1 cellular context compared by ENCODE assay signal in the genomic region with DNA sequence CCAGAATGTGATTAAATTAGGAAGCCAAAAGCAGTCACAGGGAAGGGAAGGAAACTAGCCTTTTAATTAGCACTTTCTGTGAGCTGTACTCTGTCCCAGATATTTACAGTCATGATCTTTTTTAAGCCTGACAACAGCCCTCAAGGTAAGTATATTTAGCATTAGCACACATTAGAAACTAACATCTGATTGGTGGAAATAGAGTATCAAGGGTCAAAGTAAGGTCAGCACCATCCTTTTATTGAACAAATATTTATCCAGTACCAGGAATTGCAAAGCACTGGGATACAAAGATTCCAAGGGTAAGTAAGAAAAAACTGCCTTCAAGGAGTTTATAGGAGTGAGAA.
TF ChIP-seq lines count a peak whose summit lies in the region.

No MANE protein-coding gene starts in this region.

TF ChIP-seq in HepG2, 621 proteins besides CTCF, POLR2A, EP300 and RAD21 (continued from another document and continues in another):
- TF ChIP-seq, protein P1, sequence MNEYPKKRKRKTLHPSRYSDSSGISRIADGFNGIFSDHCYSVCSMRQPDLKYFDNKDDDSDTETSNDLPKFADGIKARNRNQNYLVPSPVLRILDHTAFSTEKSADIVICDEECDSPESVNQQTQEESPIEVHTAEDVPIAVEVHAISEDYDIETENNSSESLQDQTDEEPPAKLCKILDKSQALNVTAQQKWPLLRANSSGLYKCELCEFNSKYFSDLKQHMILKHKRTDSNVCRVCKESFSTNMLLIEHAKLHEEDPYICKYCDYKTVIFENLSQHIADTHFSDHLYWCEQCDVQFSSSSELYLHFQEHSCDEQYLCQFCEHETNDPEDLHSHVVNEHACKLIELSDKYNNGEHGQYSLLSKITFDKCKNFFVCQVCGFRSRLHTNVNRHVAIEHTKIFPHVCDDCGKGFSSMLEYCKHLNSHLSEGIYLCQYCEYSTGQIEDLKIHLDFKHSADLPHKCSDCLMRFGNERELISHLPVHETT (CRISPR knock-in tag; conservative IDR thresholded peaks at IDR 0.05): 0 out of 2 replicates have a peak, but pooled peaks have one; percentile 55
- TF ChIP-seq ZKSCAN1 (IDR thresholded peaks at IDR 0.05; ENCODE audit: low read length) (no peak), ARNT (IDR thresholded peaks at IDR 0.05) (no peak), ZNF329 (CRISPR knock-in tag; IDR thresholded peaks at IDR 0.05; ENCODE audit: low read depth) (no peak), ZNF839 (CRISPR knock-in tag; IDR thresholded peaks at IDR 0.05; ENCODE audit: borderline replicate concordance) (no peak), ZNF235 (CRISPR knock-in tag; IDR thresholded peaks at IDR 0.05; ENCODE audit: borderline replicate concordance) (no peak), FOXK2 (IDR thresholded peaks at IDR 0.05) (no peak), KLF15 (CRISPR knock-in tag; IDR thresholded peaks at IDR 0.05; ENCODE audit: borderline replicate concordance) (no peak), CHD4 (IDR thresholded peaks at IDR 0.05; ENCODE audit: borderline replicate concordance, low read length) (no peak), RBM22 (optimal IDR thresholded peaks at IDR 0.05; ENCODE audit: low read length) (no peak), SMARCE1 (IDR thresholded peaks at IDR 0.05; ENCODE audit: borderline replicate concordance) (no peak), CBFB (CRISPR knock-in tag; IDR thresholded peaks at IDR 0.05) (no peak), EZH2 (conservative IDR thresholded peaks at IDR 0.05; ENCODE audit: low read depth, low read length) (no peak), STAG1 (CRISPR knock-in tag; IDR thresholded peaks at IDR 0.05) (no peak), NCOR1 (IDR thresholded peaks at IDR 0.05; ENCODE audit: borderline replicate concordance, low read length) (no peak), THAP11 (CRISPR knock-in tag; IDR thresholded peaks at IDR 0.05) (no peak)
- TF ChIP-seq, protein P2, sequence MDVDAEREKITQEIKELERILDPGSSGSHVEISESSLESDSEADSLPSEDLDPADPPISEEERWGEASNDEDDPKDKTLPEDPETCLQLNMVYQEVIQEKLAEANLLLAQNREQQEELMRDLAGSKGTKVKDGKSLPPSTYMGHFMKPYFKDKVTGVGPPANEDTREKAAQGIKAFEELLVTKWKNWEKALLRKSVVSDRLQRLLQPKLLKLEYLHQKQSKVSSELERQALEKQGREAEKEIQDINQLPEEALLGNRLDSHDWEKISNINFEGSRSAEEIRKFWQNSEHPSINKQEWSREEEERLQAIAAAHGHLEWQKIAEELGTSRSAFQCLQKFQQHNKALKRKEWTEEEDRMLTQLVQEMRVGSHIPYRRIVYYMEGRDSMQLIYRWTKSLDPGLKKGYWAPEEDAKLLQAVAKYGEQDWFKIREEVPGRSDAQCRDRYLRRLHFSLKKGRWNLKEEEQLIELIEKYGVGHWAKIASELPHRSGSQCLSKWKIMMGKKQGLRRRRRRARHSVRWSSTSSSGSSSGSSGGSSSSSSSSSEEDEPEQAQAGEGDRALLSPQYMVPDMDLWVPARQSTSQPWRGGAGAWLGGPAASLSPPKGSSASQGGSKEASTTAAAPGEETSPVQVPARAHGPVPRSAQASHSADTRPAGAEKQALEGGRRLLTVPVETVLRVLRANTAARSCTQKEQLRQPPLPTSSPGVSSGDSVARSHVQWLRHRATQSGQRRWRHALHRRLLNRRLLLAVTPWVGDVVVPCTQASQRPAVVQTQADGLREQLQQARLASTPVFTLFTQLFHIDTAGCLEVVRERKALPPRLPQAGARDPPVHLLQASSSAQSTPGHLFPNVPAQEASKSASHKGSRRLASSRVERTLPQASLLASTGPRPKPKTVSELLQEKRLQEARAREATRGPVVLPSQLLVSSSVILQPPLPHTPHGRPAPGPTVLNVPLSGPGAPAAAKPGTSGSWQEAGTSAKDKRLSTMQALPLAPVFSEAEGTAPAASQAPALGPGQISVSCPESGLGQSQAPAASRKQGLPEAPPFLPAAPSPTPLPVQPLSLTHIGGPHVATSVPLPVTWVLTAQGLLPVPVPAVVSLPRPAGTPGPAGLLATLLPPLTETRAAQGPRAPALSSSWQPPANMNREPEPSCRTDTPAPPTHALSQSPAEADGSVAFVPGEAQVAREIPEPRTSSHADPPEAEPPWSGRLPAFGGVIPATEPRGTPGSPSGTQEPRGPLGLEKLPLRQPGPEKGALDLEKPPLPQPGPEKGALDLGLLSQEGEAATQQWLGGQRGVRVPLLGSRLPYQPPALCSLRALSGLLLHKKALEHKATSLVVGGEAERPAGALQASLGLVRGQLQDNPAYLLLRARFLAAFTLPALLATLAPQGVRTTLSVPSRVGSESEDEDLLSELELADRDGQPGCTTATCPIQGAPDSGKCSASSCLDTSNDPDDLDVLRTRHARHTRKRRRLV (CRISPR knock-in tag; IDR thresholded peaks at IDR 0.05): no peak
- TF ChIP-seq, protein P3, sequence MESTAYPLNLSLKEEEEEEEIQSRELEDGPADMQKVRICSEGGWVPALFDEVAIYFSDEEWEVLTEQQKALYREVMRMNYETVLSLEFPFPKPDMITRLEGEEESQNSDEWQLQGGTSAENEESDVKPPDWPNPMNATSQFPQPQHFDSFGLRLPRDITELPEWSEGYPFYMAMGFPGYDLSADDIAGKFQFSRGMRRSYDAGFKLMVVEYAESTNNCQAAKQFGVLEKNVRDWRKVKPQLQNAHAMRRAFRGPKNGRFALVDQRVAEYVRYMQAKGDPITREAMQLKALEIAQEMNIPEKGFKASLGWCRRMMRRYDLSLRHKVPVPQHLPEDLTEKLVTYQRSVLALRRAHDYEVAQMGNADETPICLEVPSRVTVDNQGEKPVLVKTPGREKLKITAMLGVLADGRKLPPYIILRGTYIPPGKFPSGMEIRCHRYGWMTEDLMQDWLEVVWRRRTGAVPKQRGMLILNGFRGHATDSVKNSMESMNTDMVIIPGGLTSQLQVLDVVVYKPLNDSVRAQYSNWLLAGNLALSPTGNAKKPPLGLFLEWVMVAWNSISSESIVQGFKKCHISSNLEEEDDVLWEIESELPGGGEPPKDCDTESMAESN (CRISPR knock-in tag; conservative IDR thresholded peaks at IDR 0.05): no peak
- TF ChIP-seq, protein P4, sequence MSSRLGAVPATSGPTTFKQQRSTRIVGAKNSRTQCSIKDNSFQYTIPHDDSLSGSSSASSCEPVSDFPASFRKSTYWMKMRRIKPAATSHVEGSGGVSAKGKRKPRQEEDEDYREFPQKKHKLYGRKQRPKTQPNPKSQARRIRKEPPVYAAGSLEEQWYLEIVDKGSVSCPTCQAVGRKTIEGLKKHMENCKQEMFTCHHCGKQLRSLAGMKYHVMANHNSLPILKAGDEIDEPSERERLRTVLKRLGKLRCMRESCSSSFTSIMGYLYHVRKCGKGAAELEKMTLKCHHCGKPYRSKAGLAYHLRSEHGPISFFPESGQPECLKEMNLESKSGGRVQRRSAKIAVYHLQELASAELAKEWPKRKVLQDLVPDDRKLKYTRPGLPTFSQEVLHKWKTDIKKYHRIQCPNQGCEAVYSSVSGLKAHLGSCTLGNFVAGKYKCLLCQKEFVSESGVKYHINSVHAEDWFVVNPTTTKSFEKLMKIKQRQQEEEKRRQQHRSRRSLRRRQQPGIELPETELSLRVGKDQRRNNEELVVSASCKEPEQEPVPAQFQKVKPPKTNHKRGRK (CRISPR knock-in tag; IDR thresholded peaks at IDR 0.05): no peak
- TF ChIP-seq, protein P5, sequence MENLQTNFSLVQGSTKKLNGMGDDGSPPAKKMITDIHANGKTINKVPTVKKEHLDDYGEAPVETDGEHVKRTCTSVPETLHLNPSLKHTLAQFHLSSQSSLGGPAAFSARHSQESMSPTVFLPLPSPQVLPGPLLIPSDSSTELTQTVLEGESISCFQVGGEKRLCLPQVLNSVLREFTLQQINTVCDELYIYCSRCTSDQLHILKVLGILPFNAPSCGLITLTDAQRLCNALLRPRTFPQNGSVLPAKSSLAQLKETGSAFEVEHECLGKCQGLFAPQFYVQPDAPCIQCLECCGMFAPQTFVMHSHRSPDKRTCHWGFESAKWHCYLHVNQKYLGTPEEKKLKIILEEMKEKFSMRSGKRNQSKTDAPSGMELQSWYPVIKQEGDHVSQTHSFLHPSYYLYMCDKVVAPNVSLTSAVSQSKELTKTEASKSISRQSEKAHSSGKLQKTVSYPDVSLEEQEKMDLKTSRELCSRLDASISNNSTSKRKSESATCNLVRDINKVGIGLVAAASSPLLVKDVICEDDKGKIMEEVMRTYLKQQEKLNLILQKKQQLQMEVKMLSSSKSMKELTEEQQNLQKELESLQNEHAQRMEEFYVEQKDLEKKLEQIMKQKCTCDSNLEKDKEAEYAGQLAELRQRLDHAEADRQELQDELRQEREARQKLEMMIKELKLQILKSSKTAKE (CRISPR knock-in tag; IDR thresholded peaks at IDR 0.05; ENCODE audit: borderline replicate concordance): no peak
- TF ChIP-seq, protein P6, sequence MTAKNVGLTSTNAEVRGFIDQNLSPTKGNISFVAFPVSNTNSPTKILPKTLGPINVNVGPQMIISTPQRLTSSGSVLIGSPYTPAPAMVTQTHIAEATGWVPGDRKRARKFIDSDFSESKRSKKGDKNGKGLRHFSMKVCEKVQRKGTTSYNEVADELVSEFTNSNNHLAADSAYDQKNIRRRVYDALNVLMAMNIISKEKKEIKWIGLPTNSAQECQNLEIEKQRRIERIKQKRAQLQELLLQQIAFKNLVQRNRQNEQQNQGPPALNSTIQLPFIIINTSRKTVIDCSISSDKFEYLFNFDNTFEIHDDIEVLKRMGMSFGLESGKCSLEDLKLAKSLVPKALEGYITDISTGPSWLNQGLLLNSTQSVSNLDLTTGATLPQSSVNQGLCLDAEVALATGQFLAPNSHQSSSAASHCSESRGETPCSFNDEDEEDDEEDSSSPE (CRISPR knock-in tag; IDR thresholded peaks at IDR 0.05): no peak
- TF ChIP-seq, protein P7, sequence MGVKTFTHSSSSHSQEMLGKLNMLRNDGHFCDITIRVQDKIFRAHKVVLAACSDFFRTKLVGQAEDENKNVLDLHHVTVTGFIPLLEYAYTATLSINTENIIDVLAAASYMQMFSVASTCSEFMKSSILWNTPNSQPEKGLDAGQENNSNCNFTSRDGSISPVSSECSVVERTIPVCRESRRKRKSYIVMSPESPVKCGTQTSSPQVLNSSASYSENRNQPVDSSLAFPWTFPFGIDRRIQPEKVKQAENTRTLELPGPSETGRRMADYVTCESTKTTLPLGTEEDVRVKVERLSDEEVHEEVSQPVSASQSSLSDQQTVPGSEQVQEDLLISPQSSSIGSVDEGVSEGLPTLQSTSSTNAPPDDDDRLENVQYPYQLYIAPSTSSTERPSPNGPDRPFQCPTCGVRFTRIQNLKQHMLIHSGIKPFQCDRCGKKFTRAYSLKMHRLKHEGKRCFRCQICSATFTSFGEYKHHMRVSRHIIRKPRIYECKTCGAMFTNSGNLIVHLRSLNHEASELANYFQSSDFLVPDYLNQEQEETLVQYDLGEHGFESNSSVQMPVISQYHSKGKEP (CRISPR knock-in tag; IDR thresholded peaks at IDR 0.05): no peak; the same call in 1 of the 2 replicates
- TF ChIP-seq, protein P8, sequence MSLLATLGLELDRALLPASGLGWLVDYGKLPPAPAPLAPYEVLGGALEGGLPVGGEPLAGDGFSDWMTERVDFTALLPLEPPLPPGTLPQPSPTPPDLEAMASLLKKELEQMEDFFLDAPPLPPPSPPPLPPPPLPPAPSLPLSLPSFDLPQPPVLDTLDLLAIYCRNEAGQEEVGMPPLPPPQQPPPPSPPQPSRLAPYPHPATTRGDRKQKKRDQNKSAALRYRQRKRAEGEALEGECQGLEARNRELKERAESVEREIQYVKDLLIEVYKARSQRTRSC (CRISPR knock-in tag; IDR thresholded peaks at IDR 0.05; ENCODE audit: low read depth): no peak
- TF ChIP-seq, protein P9, sequence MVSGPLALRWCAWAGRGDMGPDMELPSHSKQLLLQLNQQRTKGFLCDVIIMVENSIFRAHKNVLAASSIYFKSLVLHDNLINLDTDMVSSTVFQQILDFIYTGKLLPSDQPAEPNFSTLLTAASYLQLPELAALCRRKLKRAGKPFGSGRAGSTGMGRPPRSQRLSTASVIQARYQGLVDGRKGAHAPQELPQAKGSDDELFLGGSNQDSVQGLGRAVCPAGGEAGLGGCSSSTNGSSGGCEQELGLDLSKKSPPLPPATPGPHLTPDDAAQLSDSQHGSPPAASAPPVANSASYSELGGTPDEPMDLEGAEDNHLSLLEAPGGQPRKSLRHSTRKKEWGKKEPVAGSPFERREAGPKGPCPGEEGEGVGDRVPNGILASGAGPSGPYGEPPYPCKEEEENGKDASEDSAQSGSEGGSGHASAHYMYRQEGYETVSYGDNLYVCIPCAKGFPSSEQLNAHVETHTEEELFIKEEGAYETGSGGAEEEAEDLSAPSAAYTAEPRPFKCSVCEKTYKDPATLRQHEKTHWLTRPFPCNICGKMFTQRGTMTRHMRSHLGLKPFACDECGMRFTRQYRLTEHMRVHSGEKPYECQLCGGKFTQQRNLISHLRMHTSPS (CRISPR knock-in tag; IDR thresholded peaks at IDR 0.05; ENCODE audit: low read depth): no peak
